Comparison of ENCODE assay signal across 8 cellular contexts in the genomic region with DNA sequence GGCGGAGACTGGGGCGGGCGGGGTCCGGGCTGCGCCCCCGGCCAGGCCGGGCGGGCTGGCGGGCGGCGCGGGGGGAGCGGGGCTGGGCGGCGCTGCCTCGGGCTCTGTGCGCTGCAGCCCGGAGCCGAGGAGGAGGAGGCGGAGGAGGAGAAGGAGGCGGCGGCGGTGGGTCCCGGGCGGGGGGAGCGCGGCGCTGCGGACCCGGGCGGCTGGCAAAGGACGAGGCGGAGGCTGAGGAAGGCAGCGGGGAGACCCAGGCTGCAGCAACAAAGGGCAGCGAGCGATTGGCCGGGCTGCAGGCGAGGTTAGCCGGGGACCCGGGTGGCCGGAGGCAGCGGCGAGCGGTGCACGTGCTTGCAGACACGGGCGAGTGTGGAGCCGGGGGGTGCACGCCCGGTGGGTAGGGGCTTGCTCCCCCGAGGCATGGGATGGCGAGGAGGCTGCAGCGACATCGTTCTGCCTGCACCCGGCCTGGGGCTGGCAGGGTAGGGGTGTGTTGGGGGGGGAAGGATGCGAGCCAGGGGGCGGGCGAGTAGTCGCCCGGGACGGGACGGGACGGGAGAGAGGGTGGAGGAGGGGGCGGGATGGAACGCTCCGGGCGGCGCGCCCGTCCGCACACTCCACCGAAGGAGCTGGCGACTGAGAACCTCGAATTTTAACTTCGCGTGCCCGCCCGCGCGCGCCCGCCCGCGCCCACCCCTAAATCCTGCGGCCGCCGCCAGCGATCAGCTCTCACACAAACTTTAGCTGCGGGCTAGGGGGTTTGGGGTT. TPM values are rescaled to one million over a fixed set of nuclear protein-coding genes. Genes with fewer than 3 reads are reported as not detected.
A peak's percentile ranks its signal among the peaks of the same experiment; 100 is the strongest.
DNase-seq lines count a peak whose midpoint lies in the region; ATAC-seq and TF ChIP-seq lines count a peak whose summit lies in the region.

No MANE protein-coding gene starts in this region.

- H3K4me3 ChIP-seq in MM.1S (ENCODE audit: low read length), result peak overlapping the region; percentile 90
- H3K4me3 ChIP-seq in esophagus muscularis mucosa, result peak overlapping the region; percentile 81 to 94 (median 88)
- peak overlapping the region; percentile 64 to 99 for H3K4me3 ChIP-seq in tibial artery

- DNase-seq in AG20443 (ENCODE audit: low spot score) (peak; percentile 84), MM.1S (peak; percentile 44), esophagus muscularis mucosa (ENCODE audit: extremely low spot score) (peak; percentile 93), tibial artery (no peak)
- no peak for DNase-seq in activated CD8-positive, alpha-beta memory T cell treated with anti-CD3 and anti-CD28 coated beads, Interleukin-2, amount 10 ng/mL, durations not matched to agents 7 days and 5 days
- peak in 6 of 10 donors; percentile 46 to 74 (median 64) for DNase-seq in naive thymus-derived CD8-positive, alpha-beta T cell

- no peaks in the 10 kb centered on the region for H3K4me1 ChIP-seq in MM.1S (ENCODE audit: low read length)
- H3K4me1 ChIP-seq in esophagus muscularis mucosa, result peaks cover 39 to 67% (median 59%) of the 10 kb centered on the region in 4 donors
- H3K4me1 ChIP-seq in tibial artery, result peaks cover 0 to 51% (median 42%) of the 10 kb centered on the region in 4 donors

- CTCF ChIA-PET in activated CD8-positive, alpha-beta memory T cell treated with anti-CD3 and anti-CD28 coated beads, Interleukin-2, amount 10 ng/mL, durations not matched to agents 7 days and 5 days (lab: Charles Lee), result interaction anchor here (0.7 to 1.6 kb wide), 4 partner anchors 86 to 410 kb away, joined by 3 to 5 read pairs (median 4); a partner anchor contains a TSS

- H3K79me2 ChIP-seq in MM.1S (ENCODE audit: low read length), result peaks cover 32% of the 10 kb centered on the region

- peak overlapping the region; percentile 98 for H3K4me2 ChIP-seq in MM.1S (ENCODE audit: low read depth, low read length)

- ATAC-seq in activated CD8-positive, alpha-beta memory T cell treated with anti-CD3 and anti-CD28 coated beads, Interleukin-2, amount 10 ng/mL, durations not matched to agents 7 days and 5 days, result peak; percentile 14
- ATAC-seq in naive thymus-derived CD8-positive, alpha-beta T cell, result peak in 1 of 2 donors; percentile 10
- no peak for ATAC-seq in HG03565 (IDR thresholded peaks at IDR 0.05; ENCODE audit: unreplicated experiment)

- no peaks in the 10 kb centered on the region for H3K27me3 Mint-ChIP-seq in activated CD8-positive, alpha-beta memory T cell treated with anti-CD3 and anti-CD28 coated beads, Interleukin-2, amount 10 ng/mL, durations not matched to agents 7 days and 5 days
- no peaks in the 10 kb centered on the region for H3K27me3 Mint-ChIP-seq in naive thymus-derived CD8-positive, alpha-beta T cell

- peaks cover 10% of the 10 kb centered on the region for H3K36me3 Mint-ChIP-seq in activated CD8-positive, alpha-beta memory T cell treated with anti-CD3 and anti-CD28 coated beads, Interleukin-2, amount 10 ng/mL, durations not matched to agents 7 days and 5 days
- H3K36me3 Mint-ChIP-seq in naive thymus-derived CD8-positive, alpha-beta T cell, result no peaks in the 10 kb centered on the region

- peak overlapping the region; percentile 71 for H2AFZ ChIP-seq in MM.1S (ENCODE audit: low read length)

- H3K36me3 ChIP-seq in MM.1S (replicated peaks; ENCODE audit: insufficient read depth, low read length) (no peaks in the 10 kb centered on the region), esophagus muscularis mucosa (no peaks in the 10 kb centered on the region), tibial artery (no peaks in the 10 kb centered on the region)

- no peaks in the 10 kb centered on the region for H4K20me1 ChIP-seq in MM.1S (ENCODE audit: insufficient read depth, low read length)

- TF ChIP-seq POLR2A in GM19193 (IDR thresholded peaks at IDR 0.05; ENCODE audit: extremely low read depth, insufficient read depth, insufficient read length) (peak; percentile 6), esophagus muscularis mucosa (IDR thresholded peaks at IDR 0.05; ENCODE audit: low read depth) (no peak)

- H3K9me2 ChIP-seq in MM.1S (replicated peaks; ENCODE audit: insufficient read depth, low read length), result no peaks in the 10 kb centered on the region

- peak overlapping the region; percentile 31; the same call in 1 of the 2 replicates for H3K27ac ChIP-seq in MM.1S (ENCODE audit: low read length)
- H3K27ac ChIP-seq in esophagus muscularis mucosa (replicated peaks in 1 of 4), result peak overlapping the region; percentile 92 to 99 (median 96)
- peak overlapping the region; percentile 92 for H3K27ac ChIP-seq in tibial artery

- H3K9me3 Mint-ChIP-seq in activated CD8-positive, alpha-beta memory T cell treated with anti-CD3 and anti-CD28 coated beads, Interleukin-2, amount 10 ng/mL, durations not matched to agents 7 days and 5 days (ENCODE audit: low read depth), result no peaks in the 10 kb centered on the region
- H3K9me3 Mint-ChIP-seq in naive thymus-derived CD8-positive, alpha-beta T cell, result no peaks in the 10 kb centered on the region

- peak overlapping the region; percentile 84 for H3K4me3 Mint-ChIP-seq in activated CD8-positive, alpha-beta memory T cell treated with anti-CD3 and anti-CD28 coated beads, Interleukin-2, amount 10 ng/mL, durations not matched to agents 7 days and 5 days
- H3K4me3 Mint-ChIP-seq in naive thymus-derived CD8-positive, alpha-beta T cell, result peak overlapping the region; percentile 84 to 97 (median 91)

- TF ChIP-seq EP300 in esophagus muscularis mucosa (IDR thresholded peaks at IDR 0.05), result no peak

- intact Hi-C loops in esophagus muscularis mucosa (cut with DNase I) (loop anchor here (5.0 to 10.0 kb wide), 3 partner anchors 97 to 561 kb away; no protein-coding TSS in a partner anchor), tibial artery (cut with DNase I; ENCODE audit: low total_unique reads) (loop anchor here (10.0 kb wide), 2 partner anchors 279 to 409 kb away; a partner anchor contains a TSS)

- POLR2A ChIA-PET in naive thymus-derived CD8-positive, alpha-beta T cell (lab: Charles Lee), result interaction anchor here (0.6 to 3.2 kb wide), 13 partner anchors 9 to 649 kb away, joined by 3 to 17 read pairs (median 4); a partner anchor contains a TSS

- H3K27me3 ChIP-seq in MM.1S (replicated peaks; ENCODE audit: insufficient read depth, low read length) (no peaks in the 10 kb centered on the region), esophagus muscularis mucosa (no peaks in the 10 kb centered on the region), tibial artery (no peaks in the 10 kb centered on the region)

- peaks cover 41% of the 10 kb centered on the region for H3K4me1 Mint-ChIP-seq in activated CD8-positive, alpha-beta memory T cell treated with anti-CD3 and anti-CD28 coated beads, Interleukin-2, amount 10 ng/mL, durations not matched to agents 7 days and 5 days
- H3K4me1 Mint-ChIP-seq in naive thymus-derived CD8-positive, alpha-beta T cell, result peaks cover 30 to 69% (median 61%) of the 10 kb centered on the region in 4 donors

- TF ChIP-seq CTCF in MM.1S (IDR thresholded peaks at IDR 0.05; ENCODE audit: low read length) (no peak), esophagus muscularis mucosa (IDR thresholded peaks at IDR 0.05) (no peak), tibial artery (IDR thresholded peaks at IDR 0.05) (no peak)

- H3K9me3 ChIP-seq in MM.1S (replicated peaks; ENCODE audit: insufficient read depth, low read length), result no peaks in the 10 kb centered on the region
- H3K9me3 ChIP-seq in esophagus muscularis mucosa, result no peaks in the 10 kb centered on the region
- no peaks in the 10 kb centered on the region for H3K9me3 ChIP-seq in tibial artery

- 0% methylated on average over 17 of the region's 89 CpGs for WGBS in esophagus muscularis mucosa

- H3K9ac ChIP-seq in MM.1S (ENCODE audit: low read length), result peak overlapping the region; percentile 55; the same call in 1 of the 2 replicates

- H3F3A ChIP-seq in MM.1S (ENCODE audit: insufficient read depth, low read length), result 0 out of 2 replicates have a peak, but pooled peaks cover 5% of the 10 kb centered on the region

- peak overlapping the region; percentile 89 for H3K27ac Mint-ChIP-seq in activated CD8-positive, alpha-beta memory T cell treated with anti-CD3 and anti-CD28 coated beads, Interleukin-2, amount 10 ng/mL, durations not matched to agents 7 days and 5 days
- H3K27ac Mint-ChIP-seq in naive thymus-derived CD8-positive, alpha-beta T cell, result peak overlapping the region; percentile 92 to 99 (median 97)

RNA-seq across cellular contexts. Expression of a gene that starts 0.8 kb away (rescaled TPM):
- 10 to 100 TPM; 32.5 to 33.9 TPM for total RNA-seq in activated CD8-positive, alpha-beta memory T cell treated with anti-CD3 and anti-CD28 coated beads, Interleukin-2, amount 10 ng/mL, durations not matched to agents 7 days and 5 days
- 10 to 100 TPM; 50.0 to 75.8 (median 57.5) TPM for total RNA-seq in esophagus muscularis mucosa
- 10 to 100 TPM; 69.6 to 70.3 TPM for total RNA-seq in naive thymus-derived CD8-positive, alpha-beta T cell
- 10 to 100 TPM; 19.0 to 29.3 (median 26.2) TPM for polyA plus RNA-seq in naive thymus-derived CD8-positive, alpha-beta T cell

Comparison
In these comparisons a context has a peak if more than half of its experiments do, and no peak if none do; other contexts are left out.
1. DNase-seq: peak in AG20443 (single experiment), MM.1S (single experiment), esophagus muscularis mucosa (single experiment) and naive thymus-derived CD8-positive, alpha-beta T cell (6 of 10); none in activated CD8-positive, alpha-beta memory T cell treated with anti-CD3 and anti-CD28 coated beads, Interleukin-2, amount 10 ng/mL, durations not matched to agents 7 days and 5 days (single experiment) and tibial artery (0 of 2).
2. H3K27ac ChIP-seq: peak in every context shown above with its lines; median percentile 96 in esophagus muscularis mucosa; 92 in tibial artery; 31 in MM.1S.
3. Peak in every context shown above with its lines, with median percentiles within 50 percentile points of each other: H3K4me3 ChIP-seq.